Comparison of ENCODE assay signal across 29 cellular contexts in the genomic region with DNA sequence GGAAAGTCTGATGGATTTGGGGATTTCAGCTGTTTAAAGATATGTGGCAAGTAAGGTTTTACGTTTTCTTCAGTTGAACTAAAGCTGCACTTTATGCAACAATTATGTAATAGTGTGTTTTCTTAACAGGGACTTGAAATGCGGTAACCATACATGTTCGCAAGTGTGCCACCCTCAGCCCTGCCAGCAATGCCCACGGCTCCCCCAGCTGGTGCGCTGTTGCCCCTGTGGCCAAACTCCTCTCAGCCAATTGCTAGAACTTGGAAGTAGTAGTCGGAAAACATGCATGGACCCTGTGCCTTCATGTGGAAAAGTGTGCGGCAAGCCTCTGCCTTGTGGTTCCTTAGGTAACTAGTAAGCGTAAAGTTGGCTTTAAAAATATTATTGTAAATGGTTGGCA. TPM values are rescaled to one million over a fixed set of nuclear protein-coding genes. Genes with fewer than 3 reads are reported as not detected.
DNase-seq lines count a peak whose midpoint lies in the region; ATAC-seq, FAIRE-seq and TF ChIP-seq lines count a peak whose summit lies in the region.
"Had no signal": no experiment of that assay in that cellular context is flagged by ENCODE, and none has a peak within 500 bp of the region (broad histone marks: within the 10 kb centered on the region; RNA-seq: fewer than 3 reads in every experiment).

No MANE protein-coding gene starts in this region.

- dilution Hi-C loops in keratinocyte (cut with MboI; ENCODE audit: extremely low pct_ligation_motif_present, low sequenced_read_pairs), result no loop called here

- peak overlapping the region; percentile 99 for H3K27ac ChIP-seq in PC-9
- H3K27ac ChIP-seq in keratinocyte (ENCODE audit: control insufficient read depth, insufficient read depth, low read length), result no peak overlapping the region
- H3K27ac ChIP-seq in smooth muscle cell (ENCODE audit: low read depth), result peak overlapping the region; percentile 99
- no peak overlapping the region for H3K27ac ChIP-seq in upper lobe of right lung
- H3K27ac ChIP-seq: prostate gland, VCaP had no signal

- no peak for DNase-seq in activated naive CD4-positive, alpha-beta T cell treated with anti-CD3 and anti-CD28 coated beads, Interleukin-2, amount 50 U/mL, for 72 hours (ENCODE audit: low spot score in 2 of 2)
- no peak for DNase-seq in activated naive CD4-positive, alpha-beta T cell treated with Interleukin-2 at 50 U/mL for 16 hours
- DNase-seq in PC-9 (no peak), keratinocyte (ENCODE audit: low read depth, low spot score) (no peak), smooth muscle cell (lab: John Stamatoyannopoulos, UW; ENCODE audit: unreplicated experiment) (no peak), upper lobe of right lung (no peak)
- DNase-seq: activated CD4-positive, alpha-beta T cell treated with anti-CD3 and anti-CD28 coated beads for 4 hours; activated gamma-delta T cell treated with Interleukin-2 at 50 U/mL for 16 hours; CD8-positive, alpha-beta T cell; effector CD8-positive, alpha-beta T cell; erythroblast; left cardiac atrium; NCI-H1105 treated with DMSO at 0.1 percent for 48 hours; NCI-H2029; NCI-H345; NCI-H748 treated with DMSO at 0.1 percent for 48 hours; stimulated activated CD4-positive, alpha-beta T cell treated with anti-CD3 and anti-CD28 coated beads, Interleukin-1b, Interleukin-23, amount 100 ng/mL, for 48 hours had no signal

- H3K4me1 ChIP-seq in PC-9 (replicated peaks; ENCODE audit: insufficient read depth), result peaks cover 39% of the 10 kb centered on the region
- H3K4me1 ChIP-seq in keratinocyte (ENCODE audit: control insufficient read depth, extremely low read depth, insufficient read depth, low read length), result peaks cover 20% of the 10 kb centered on the region
- H3K4me1 ChIP-seq in smooth muscle cell (ENCODE audit: low read depth), result peaks cover 5% of the 10 kb centered on the region
- no peaks in the 10 kb centered on the region for H3K4me1 ChIP-seq in upper lobe of right lung
- H3K4me1 ChIP-seq: prostate gland had no signal

- no peaks in the 10 kb centered on the region for H3K9me3 ChIP-seq in PC-9 (ENCODE audit: insufficient read depth, low read depth)
- no peaks in the 10 kb centered on the region for H3K9me3 ChIP-seq in keratinocyte (ENCODE audit: control insufficient read depth, low read depth, low read length)
- H3K9me3 ChIP-seq in smooth muscle cell (replicated peaks; ENCODE audit: low read depth), result no peaks in the 10 kb centered on the region
- H3K9me3 ChIP-seq in upper lobe of right lung, result no peaks in the 10 kb centered on the region
- H3K9me3 ChIP-seq: prostate gland had no signal

- TF ChIP-seq CTCF in PC-9 (conservative IDR thresholded peaks at IDR 0.05) (no peak), keratinocyte (optimal IDR thresholded peaks at IDR 0.05 in 1 of 3, IDR thresholded peaks at IDR 0.05 in 1 of 3, conservative IDR thresholded peaks at IDR 0.05 in 1 of 3; ENCODE audit: extremely low read depth in 1 of 3, insufficient read depth in 2 of 3, low read length in 3 of 3) (no peak), smooth muscle cell (IDR thresholded peaks at IDR 0.05; ENCODE audit: borderline replicate concordance, insufficient read depth, poor library complexity, severe bottlenecking) (no peak), upper lobe of right lung (IDR thresholded peaks at IDR 0.05) (no peak)

- H3K4me3 ChIP-seq in PC-9 (no peak overlapping the region), keratinocyte (ENCODE audit: control insufficient read depth in 2 of 3, extremely low read depth in 1 of 3, insufficient read depth in 2 of 3, low read depth in 1 of 3, low read length in 3 of 3) (no peak overlapping the region), smooth muscle cell (no peak overlapping the region), upper lobe of right lung (no peak overlapping the region)
- H3K4me3 ChIP-seq: prostate gland, skin epidermis had no signal

- BruUV-seq in PC-9 (replicated peaks; lab: Mats Ljungman, UMichigan), result no TSS peak

- no peaks in the 10 kb centered on the region for H3K9me3 Mint-ChIP-seq in activated naive CD4-positive, alpha-beta T cell treated with anti-CD3 and anti-CD28 coated beads, Interleukin-2, amount 50 U/mL, for 72 hours
- H3K9me3 Mint-ChIP-seq: brain; CD8-positive, alpha-beta T cell; memory B cell had no signal

- peaks cover 27% of the 10 kb centered on the region for H3K36me3 ChIP-seq in PC-9 (ENCODE audit: low read depth)
- H3K36me3 ChIP-seq in keratinocyte (ENCODE audit: control insufficient read depth in 2 of 2, extremely low read depth in 1 of 2, insufficient read depth in 2 of 2, low read length in 2 of 2), result peaks cover 27 to 49% of the 10 kb centered on the region in 2 experiments
- H3K36me3 ChIP-seq in smooth muscle cell (ENCODE audit: low read depth), result peaks cover 23% of the 10 kb centered on the region
- H3K36me3 ChIP-seq in upper lobe of right lung, result peaks cover 98% of the 10 kb centered on the region

- H3K4me2 ChIP-seq in PC-9 (no peak overlapping the region), keratinocyte (ENCODE audit: control insufficient read depth, extremely low read depth, insufficient read depth, low read depth, low read length) (no peak overlapping the region), smooth muscle cell (no peak overlapping the region)

- FAIRE-seq in keratinocyte (lab: Jason Lieb, UNC), result peak; percentile 58
- FAIRE-seq: A204.1, colon, GM12891, HepG2 had no signal

- H3F3A ChIP-seq in PC-9 (ENCODE audit: insufficient read depth, low read depth) (peaks cover 44% of the 10 kb centered on the region), smooth muscle cell (ENCODE audit: low read depth) (peaks cover 19% of the 10 kb centered on the region)

- peak overlapping the region; percentile 13 to 17 for H3K27ac Mint-ChIP-seq in activated naive CD4-positive, alpha-beta T cell treated with anti-CD3 and anti-CD28 coated beads, Interleukin-2, amount 50 U/mL, for 72 hours
- H3K27ac Mint-ChIP-seq: CD8-positive, alpha-beta T cell; memory B cell had no signal

- CTCF ChIA-PET in PC-9 (lab: Charles Lee), result no interaction called here

- H3K9ac ChIP-seq in keratinocyte (ENCODE audit: control insufficient read depth, extremely low read depth, insufficient read depth, low read length) (no peak overlapping the region), smooth muscle cell (ENCODE audit: low read depth) (no peak overlapping the region)

- intact Hi-C loops in PC-9 (cut with micrococcal nuclease; ENCODE audit: unreplicated experiment), result no loop called here
- intact Hi-C loops in upper lobe of right lung (cut with DNase I), result no loop called here

- H3K27me3 ChIP-seq in PC-9 (ENCODE audit: insufficient read depth, low read depth) (no peaks in the 10 kb centered on the region), keratinocyte (ENCODE audit: control insufficient read depth, extremely low read depth, insufficient read depth, low read length) (no peaks in the 10 kb centered on the region), smooth muscle cell (ENCODE audit: low read depth) (no peaks in the 10 kb centered on the region), upper lobe of right lung (no peaks in the 10 kb centered on the region)

- 91% methylated on average over 8 of the region's 8 CpGs for WGBS in smooth muscle cell (ENCODE audit: low lambda C conversion rate)

- peaks cover 35 to 62% of the 10 kb centered on the region in 2 donors for H3K36me3 Mint-ChIP-seq in activated naive CD4-positive, alpha-beta T cell treated with anti-CD3 and anti-CD28 coated beads, Interleukin-2, amount 50 U/mL, for 72 hours

- ATAC-seq in activated naive CD4-positive, alpha-beta T cell treated with anti-CD3 and anti-CD28 coated beads, Interleukin-2, amount 50 U/mL, for 72 hours, result no peak
- ATAC-seq in HG03108 (IDR thresholded peaks at IDR 0.05; ENCODE audit: unreplicated experiment) (no peak), upper lobe of right lung (no peak), HG02763 (IDR thresholded peaks at IDR 0.05; ENCODE audit: unreplicated experiment) (no peak)
- ATAC-seq: CD8-positive, alpha-beta T cell; HepG2; SK-N-SH treated with all-trans-retinoic acid at 6 μM for 48 hours had no signal

- H3K9me1 ChIP-seq in keratinocyte (ENCODE audit: control insufficient read depth, extremely low read depth, insufficient read depth, low read length), result peaks cover 2% of the 10 kb centered on the region

- H4K20me1 ChIP-seq in PC-9 (ENCODE audit: insufficient read depth), result no peaks in the 10 kb centered on the region
- no peaks in the 10 kb centered on the region for H4K20me1 ChIP-seq in keratinocyte (ENCODE audit: control insufficient read depth, extremely low read depth, insufficient read depth, low read length)
- no peaks in the 10 kb centered on the region for H4K20me1 ChIP-seq in smooth muscle cell (ENCODE audit: low read depth)

- no peak overlapping the region for H2AFZ ChIP-seq in PC-9
- no peak overlapping the region for H2AFZ ChIP-seq in keratinocyte (ENCODE audit: control insufficient read depth, low read length)
- H2AFZ ChIP-seq in smooth muscle cell (ENCODE audit: low read depth), result no peak overlapping the region

- POLR2A ChIA-PET in PC-9 (lab: Charles Lee; ENCODE audit: unreplicated experiment), result no interaction called here

- H3K79me2 ChIP-seq in PC-9 (ENCODE audit: low read depth) (no peaks in the 10 kb centered on the region), keratinocyte (ENCODE audit: control insufficient read depth, insufficient read depth, low read length) (no peaks in the 10 kb centered on the region), smooth muscle cell (ENCODE audit: low read depth) (no peaks in the 10 kb centered on the region)

- H3K9me2 ChIP-seq in PC-9 (ENCODE audit: insufficient read depth), result no peaks in the 10 kb centered on the region; the same call in 1 of the 2 replicates

RNA-seq across cellular contexts. Expression of a gene that starts 28.5 kb away (rescaled TPM):
- 10 to 100 TPM; 38.4 to 43.7 TPM for total RNA-seq in activated naive CD4-positive, alpha-beta T cell treated with anti-CD3 and anti-CD28 coated beads, Interleukin-2, amount 50 U/mL, for 72 hours
- total RNA-seq in PC-9 (2021) (14.9 and 15.0 TPM in 2 replicates), smooth muscle cell (19.3 and 20.5 TPM in 2 replicates), upper lobe of right lung (45.0 TPM)
- polyA plus RNA-seq in keratinocyte (24.2 to 28.8 TPM (median 28.1 TPM) in 3 replicates), smooth muscle cell (18.4 and 22.8 TPM in 2 replicates)
- polyA plus RNA-seq in keratinocyte (2011; ENCODE audit: low read depth), result 25.5 TPM
- polyA plus RNA-seq in keratinocyte (2011; cell fraction: cytosol; rRNA removed), result 18.2 and 24.3 TPM in 2 replicates
- polyA plus RNA-seq in keratinocyte (2011; cell fraction: nucleus; rRNA removed), result 47.5 and 49.6 TPM in 2 replicates
- polyA plus RNA-seq in keratinocyte (2012; ENCODE audit: low replicate concordance), result 20.0 and 25.9 TPM in 2 replicates
- 39.4 to 62.6 TPM (median 56.1 TPM) in 3 replicates for polyA minus RNA-seq in keratinocyte
- polyA minus RNA-seq in keratinocyte (2011; cell fraction: cytosol; rRNA and poly(A)+ RNA removed), result 24.0 TPM
- 25.9 and 48.3 TPM in 2 replicates for polyA minus RNA-seq in keratinocyte (2011; cell fraction: nucleus; rRNA and poly(A)+ RNA removed)

RNA-seq across cellular contexts. Expression of a gene that starts 53.9 kb away (rescaled TPM):
- total RNA-seq in activated naive CD4-positive, alpha-beta T cell treated with anti-CD3 and anti-CD28 coated beads, Interleukin-2, amount 50 U/mL, for 72 hours, result 100 to 1,000 TPM; 115 to 123 TPM
- total RNA-seq in PC-9 (2021), result 63.0 and 78.2 TPM in 2 replicates
- polyA plus RNA-seq in keratinocyte, result 80.0 to 132 TPM (median 82.7 TPM) in 3 replicates
- polyA plus RNA-seq in keratinocyte (2011; ENCODE audit: low read depth), result 154 TPM
- polyA plus RNA-seq in keratinocyte (2011; cell fraction: cytosol; rRNA removed), result 93.3 and 137 TPM in 2 replicates
- polyA plus RNA-seq in keratinocyte (2011; cell fraction: nucleus; rRNA removed), result 59.9 and 92.7 TPM in 2 replicates
- 72.5 and 125 TPM in 2 replicates for polyA plus RNA-seq in keratinocyte (2012; ENCODE audit: low replicate concordance)
- 2.2 to 32.5 TPM (median 14.6 TPM) in 3 replicates for polyA minus RNA-seq in keratinocyte
- polyA minus RNA-seq in keratinocyte (2011; cell fraction: cytosol; rRNA and poly(A)+ RNA removed), result 29.4 TPM
- 10.1 and 21.1 TPM in 2 replicates for polyA minus RNA-seq in keratinocyte (2011; cell fraction: nucleus; rRNA and poly(A)+ RNA removed)
- total RNA-seq in smooth muscle cell, result 112 and 124 TPM in 2 replicates
- 85.9 and 99.3 TPM in 2 replicates for polyA plus RNA-seq in smooth muscle cell
- 77.8 TPM for total RNA-seq in upper lobe of right lung

RNA-seq across cellular contexts. Expression of a gene that starts 54.3 kb away (rescaled TPM):
- 10 to 100 TPM; 35.4 to 82.9 TPM for total RNA-seq in activated naive CD4-positive, alpha-beta T cell treated with anti-CD3 and anti-CD28 coated beads, Interleukin-2, amount 50 U/mL, for 72 hours
- total RNA-seq in PC-9 (2021) (21.9 and 35.5 TPM in 2 replicates), smooth muscle cell (34.1 and 39.9 TPM in 2 replicates), upper lobe of right lung (116 TPM)
- polyA plus RNA-seq in keratinocyte (22.4 to 30.1 TPM (median 25.1 TPM) in 3 replicates), smooth muscle cell (43.3 and 56.4 TPM in 2 replicates)
- polyA plus RNA-seq in keratinocyte (2011; ENCODE audit: low read depth), result 60.0 TPM
- 25.8 and 35.4 TPM in 2 replicates for polyA plus RNA-seq in keratinocyte (2011; cell fraction: cytosol; rRNA removed)
- 32.7 and 39.1 TPM in 2 replicates for polyA plus RNA-seq in keratinocyte (2011; cell fraction: nucleus; rRNA removed)
- polyA plus RNA-seq in keratinocyte (2012; ENCODE audit: low replicate concordance), result 22.1 and 64.9 TPM in 2 replicates
- 3.9 to 22.9 TPM (median 17.7 TPM) in 3 replicates for polyA minus RNA-seq in keratinocyte
- polyA minus RNA-seq in keratinocyte (2011; cell fraction: cytosol; rRNA and poly(A)+ RNA removed), result 16.9 TPM
- 67.5 and 70.0 TPM in 2 replicates for polyA minus RNA-seq in keratinocyte (2011; cell fraction: nucleus; rRNA and poly(A)+ RNA removed)

Comparison
In these comparisons a context has a peak if more than half of its experiments do, and no peak if none do; other contexts are left out.
1. H3K27ac ChIP-seq: peak in PC-9 (single experiment) and smooth muscle cell (single experiment); none in keratinocyte (single experiment) and upper lobe of right lung (single experiment).